14 cellular contexts compared by ENCODE assay signal in genomic region chr1:214638997-214639396, GRCh38.
"Had no signal": no experiment of that assay in that cellular context is flagged by ENCODE, and none has a peak within 500 bp of the region (broad histone marks: within the 10 kb centered on the region; RNA-seq: fewer than 3 reads in every experiment).

No MANE protein-coding gene starts in this region.

- H3K4me1 Mint-ChIP-seq: neural progenitor cell had no signal

- DNase-seq: activated CD8-positive, alpha-beta memory T cell treated with anti-CD3 and anti-CD28 coated beads for 24 hours; activated naive CD4-positive, alpha-beta T cell treated with anti-CD3 and anti-CD28 coated beads, Interleukin-2, amount 50 U/mL, for 16 hours; amygdala; islet precursor cell; ovary; stomach; testis; upper lobe of right lung had no signal

- H3K27ac ChIP-seq: epithelial cell of prostate, neural progenitor cell, ovary, stomach, testis, upper lobe of right lung, VCaP had no signal

- H3K9me3 Mint-ChIP-seq: activated T-helper 2 cell treated with anti-CD3 and anti-CD28 coated beads, Interferon-gamma antibody, Interleukin-2, Interleukin-4, amounts not matched to agents 10 μg/mL and 5 μg/mL and 100 μg/mL, durations not matched to agents 14 hours and 24 hours and 36 hours; neural progenitor cell had no signal

- H3K9me3 ChIP-seq: ovary, stomach, testis, upper lobe of right lung had no signal

- ATAC-seq: sciatic nerve, upper lobe of right lung had no signal

- H3K27ac Mint-ChIP-seq: neural progenitor cell had no signal

- H3K4me3 ChIP-seq: lung, neural progenitor cell, ovary, stomach, testis, upper lobe of right lung had no signal

- H3K36me3 ChIP-seq: ovary, upper lobe of right lung had no signal

- H2AFZ ChIP-seq: neural progenitor cell had no signal

- H3K4me2 ChIP-seq: neural progenitor cell had no signal

- H3K4me1 ChIP-seq: neural progenitor cell, testis, upper lobe of right lung had no signal

- H3K9ac ChIP-seq: neural progenitor cell had no signal

- H3K4me3 Mint-ChIP-seq: neural progenitor cell had no signal

- H3K27me3 ChIP-seq: neural progenitor cell, ovary, stomach, testis, upper lobe of right lung had no signal
